Comparison of ENCODE assay signal across 8 cellular contexts in the genomic region with DNA sequence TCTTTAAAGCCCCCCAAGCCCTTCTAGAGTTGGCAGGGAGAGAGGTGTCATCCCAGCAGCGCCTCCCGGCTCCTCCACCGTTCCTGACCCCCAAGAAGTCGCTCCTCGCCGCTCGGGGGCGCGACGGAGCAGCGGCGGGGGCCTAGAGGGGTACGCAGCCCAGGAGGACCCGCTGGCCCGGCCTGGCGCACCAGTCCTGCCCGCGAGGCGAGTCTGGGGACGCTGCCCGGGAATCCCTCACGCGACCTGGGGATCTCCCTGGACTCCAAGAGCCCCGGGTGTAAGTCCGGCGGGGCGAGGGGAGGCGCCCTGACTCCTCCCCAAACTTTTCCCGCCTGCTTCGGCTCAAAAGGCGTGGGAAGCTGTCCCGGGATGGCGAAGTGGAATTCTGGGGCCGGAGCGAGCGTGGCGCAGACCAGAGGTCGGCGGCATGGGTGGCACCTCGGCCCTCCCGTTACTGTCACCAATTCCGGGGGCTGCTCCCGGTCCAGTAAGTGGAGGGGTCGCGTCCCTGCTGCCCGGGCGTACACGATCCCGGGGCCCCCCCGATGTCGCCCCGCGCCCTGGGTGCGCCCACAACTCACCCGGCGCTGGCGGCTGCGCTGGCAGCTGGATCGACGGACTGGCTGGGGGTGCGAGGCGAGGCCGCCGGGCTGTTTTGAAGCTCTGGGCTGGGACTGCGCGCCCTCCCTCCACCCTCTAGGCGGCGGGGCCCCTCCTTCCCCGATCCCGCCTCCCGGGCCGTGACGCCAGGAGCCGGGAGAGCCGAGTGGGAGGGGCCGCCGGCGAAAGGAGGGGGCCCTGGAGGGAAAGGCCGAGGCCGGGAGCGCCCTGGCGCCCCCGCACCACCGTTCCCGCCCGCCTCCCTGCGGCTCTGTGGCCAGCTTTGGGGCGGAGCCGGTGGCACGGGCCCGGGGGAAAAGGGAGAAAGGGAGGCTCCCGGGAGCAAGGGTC. TPM values are rescaled to one million over a fixed set of nuclear protein-coding genes. Genes with fewer than 3 reads are reported as not detected.
A peak's percentile ranks its signal among the peaks of the same experiment; 100 is the strongest.
DNase-seq lines count a peak whose midpoint lies in the region; TF ChIP-seq lines count a peak whose summit lies in the region.

A gene with protein sequence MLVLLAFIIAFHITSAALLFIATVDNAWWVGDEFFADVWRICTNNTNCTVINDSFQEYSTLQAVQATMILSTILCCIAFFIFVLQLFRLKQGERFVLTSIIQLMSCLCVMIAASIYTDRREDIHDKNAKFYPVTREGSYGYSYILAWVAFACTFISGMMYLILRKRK (minus strand): TSS at position 634 of the 954 bp plus-strand sequence. CDS start 32,981 bp downstream, outside the sequence.

- peak within 1 kb of the TSS; percentile 77 for H3K9ac ChIP-seq in BLaER1

- H3K4me2 ChIP-seq in BLaER1 = peak within 1 kb of the TSS; percentile 97

- H3K4me3 ChIP-seq in BLaER1 = peak within 1 kb of the TSS; percentile 77
- H3K4me3 ChIP-seq in fibroblast of pulmonary artery (replicated peaks; ENCODE audit: low read depth, low read length) = peak within 1 kb of the TSS; percentile 72

- TF ChIP-seq CTCF in fibroblast of pulmonary artery (IDR thresholded peaks at IDR 0.05; ENCODE audit: low read length, missing control alignments) = peak; percentile 34

- H3K27ac ChIP-seq in BLaER1 = peak within 1 kb of the TSS; percentile 39

- H3K4me1 ChIP-seq in BLaER1 = peaks cover 46% of the 10 kb centered on the region

- no peaks in the 10 kb centered on the region for H3K36me3 ChIP-seq in BLaER1

- peak; percentile 30 for DNase-seq in HS-5 (ENCODE audit: low read depth)
- DNase-seq in SW 1271 (lab: John Stamatoyannopoulos, UW) = peak; percentile 20 to 62
- DNase-seq in fibroblast of pulmonary artery (ENCODE audit: low read depth) = peak; percentile 63
- peak; percentile 89 for DNase-seq in myocyte (ENCODE audit: low read depth)
- no peak for DNase-seq in NCI-H1092 treated with DMSO at 0.1 percent for 48 hours (lab: John Stamatoyannopoulos, UW)
- DNase-seq in activated CD8-positive, alpha-beta memory T cell treated with anti-CD3 and anti-CD28 coated beads, Interleukin-2, amount 50 U/mL, for 48 hours = no peak
- DNase-seq in activated naive CD4-positive, alpha-beta T cell (lab: John Stamatoyannopoulos, UW) = no peak

- no peaks in the 10 kb centered on the region for H3K9me3 ChIP-seq in BLaER1

- H3K27me3 ChIP-seq in BLaER1 = peaks cover 49% of the 10 kb centered on the region

- no peaks in the 10 kb centered on the region for H4K20me1 ChIP-seq in BLaER1

RNA-seq across cellular contexts. Expression of the gene that starts here (rescaled TPM):
- 53.0 and 72.1 TPM in 2 replicates for total RNA-seq in myocyte
- 50.7 TPM for polyA plus RNA-seq in myocyte (2012)

Comparison
In these comparisons a context has a peak if more than half of its experiments do, and no peak if none do; other contexts are left out.
1. DNase-seq: peak in HS-5 (single experiment), SW 1271 (2 of 2), fibroblast of pulmonary artery (single experiment) and myocyte (single experiment); none in NCI-H1092 treated with DMSO at 0.1 percent for 48 hours (single experiment), activated CD8-positive, alpha-beta memory T cell treated with anti-CD3 and anti-CD28 coated beads, Interleukin-2, amount 50 U/mL, for 48 hours (single experiment) and activated naive CD4-positive, alpha-beta T cell (0 of 4).